In genomic region chr15:68055224-68055705, GRCh38 we compare ENCODE assay signal across 8 cellular contexts. TPM values are rescaled to one million over a fixed set of nuclear protein-coding genes. Genes with fewer than 3 reads are reported as not detected.
DNase-seq lines count a peak whose midpoint lies in the region; TF ChIP-seq lines count a peak whose summit lies in the region.

No MANE protein-coding gene starts in this region.

- CTCF ChIA-PET in HEK293T (lab: Yijun Ruan, JAX) = interaction anchor here (0.9 kb wide), 1 partner anchor 192 kb away, joined by 3 read pairs; no protein-coding TSS in a partner anchor

- H3K4me1 ChIP-seq in muscle layer of colon (ENCODE audit: insufficient read depth, low read length) = peaks cover 27% of the 10 kb centered on the region

- no peaks in the 10 kb centered on the region for H3K9me3 ChIP-seq in muscle layer of colon (ENCODE audit: low read length)

- H3K9ac ChIP-seq in muscle layer of colon (ENCODE audit: low read length) = peak overlapping the region; percentile 86

- no peaks in the 10 kb centered on the region for H3K36me3 ChIP-seq in muscle layer of colon (ENCODE audit: insufficient read depth, low read length)

- no peak for TF ChIP-seq CTCF in endothelial cell (IDR thresholded peaks at IDR 0.05; ENCODE audit: unreplicated experiment)

- H3K27me3 ChIP-seq in muscle layer of colon (ENCODE audit: control insufficient read depth in 1 of 2, insufficient read depth in 2 of 2, low read length in 2 of 2) = no peaks in the 10 kb centered on the region

- H3K9me3 Mint-ChIP-seq in endothelial cell (ENCODE audit: unreplicated experiment) = no peaks in the 10 kb centered on the region

- peak overlapping the region; percentile 89 for H3K4me3 ChIP-seq in GM08714 (ENCODE audit: low read length)
- H3K4me3 ChIP-seq in muscle layer of colon (ENCODE audit: low read depth in 1 of 2, low read length in 2 of 2) = peak overlapping the region; percentile 91 to 94

- H3K36me3 Mint-ChIP-seq in endothelial cell (ENCODE audit: low read depth, unreplicated experiment) = no peaks in the 10 kb centered on the region

- peaks cover 5% of the 10 kb centered on the region for H3K27me3 Mint-ChIP-seq in endothelial cell (ENCODE audit: unreplicated experiment)

- peak overlapping the region; percentile 99 for H3K4me3 Mint-ChIP-seq in endothelial cell (ENCODE audit: unreplicated experiment)

- peak overlapping the region; percentile 95 for H3K27ac ChIP-seq in muscle layer of colon (ENCODE audit: low read depth, low read length)

- peak overlapping the region; percentile 94 for H3K27ac Mint-ChIP-seq in endothelial cell (ENCODE audit: unreplicated experiment)

- POLR2A ChIA-PET in HEK293T (lab: Yijun Ruan, JAX) = interaction anchor here (0.8 to 2.9 kb wide), 14 partner anchors 8 to 192 kb away, joined by 3 to 12 read pairs (median 6); no protein-coding TSS in a partner anchor

- DNase-seq in HEK293T (ENCODE audit: extremely low spot score) (no peak), NCI-H226 (peak; percentile 30), endothelial cell (ENCODE audit: low spot score) (peak; percentile 19), NCI-H774 (lab: John Stamatoyannopoulos, UW) (no peak)
- DNase-seq in activated CD8-positive, alpha-beta memory T cell treated with anti-CD3 and anti-CD28 coated beads for 24 hours = peak; percentile 74
- peak; percentile 34 to 58 for DNase-seq in stimulated activated CD8-positive, alpha-beta memory T cell treated with anti-CD3 and anti-CD28 coated beads, Interleukin-7, amount 100 ng/mL, for 4 hours (ENCODE audit: low read depth in 2 of 2)

- H3K4me1 Mint-ChIP-seq in endothelial cell (ENCODE audit: unreplicated experiment) = peaks cover 24% of the 10 kb centered on the region

TF ChIP-seq in HEK293T, 16 proteins besides CTCF, POLR2A, EP300 and RAD21:
- TF ChIP-seq LEF1 (IDR thresholded peaks at IDR 0.05; ENCODE audit: borderline replicate concordance) (0 out of 2 replicates have a peak, but pooled peaks have one; percentile 63), FOXM1 (IDR thresholded peaks at IDR 0.05; ENCODE audit: borderline replicate concordance) (no peak)

RNA-seq across cellular contexts. Expression of gene PIAS1, which starts 1.1 kb away (rescaled TPM):
- 67.8 TPM for total RNA-seq in endothelial cell (ENCODE audit: unreplicated experiment)

Comparison
In these comparisons a context has a peak if more than half of its experiments do, and no peak if none do; other contexts are left out.
1. DNase-seq: peak in NCI-H226 (single experiment), activated CD8-positive, alpha-beta memory T cell treated with anti-CD3 and anti-CD28 coated beads for 24 hours (single experiment), endothelial cell (single experiment) and stimulated activated CD8-positive, alpha-beta memory T cell treated with anti-CD3 and anti-CD28 coated beads, Interleukin-7, amount 100 ng/mL, for 4 hours (2 of 2); none in HEK293T (single experiment) and NCI-H774 (single experiment).